In the genomic region with DNA sequence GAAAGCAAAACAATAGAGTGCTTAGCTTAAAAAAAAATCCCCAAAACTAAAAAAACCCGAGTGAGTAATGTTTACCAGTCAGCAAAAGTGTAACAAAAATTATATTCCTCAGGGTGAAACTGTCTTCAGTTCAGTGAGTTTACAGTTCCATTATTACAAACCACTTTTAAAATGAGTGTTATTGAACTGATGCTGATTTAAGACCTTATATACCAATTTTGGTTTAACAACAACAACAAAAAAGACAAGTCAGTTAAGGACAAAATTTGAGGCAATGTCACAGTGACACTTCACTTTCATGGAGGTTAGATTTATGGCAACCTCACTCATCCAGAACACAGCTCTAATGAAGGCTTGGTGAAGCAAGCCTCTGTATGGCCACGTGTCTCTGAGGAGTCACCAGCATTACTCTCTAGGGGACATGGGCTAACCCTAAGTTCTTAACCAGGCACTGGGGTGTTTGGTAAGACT, we compare ENCODE assay signal across 13 cellular contexts.
DNase-seq lines count a peak whose midpoint lies in the region; ATAC-seq, FAIRE-seq and TF ChIP-seq lines count a peak whose summit lies in the region.
"Had no signal": no experiment of that assay in that cellular context is flagged by ENCODE, and none has a peak within 500 bp of the region (broad histone marks: within the 10 kb centered on the region; RNA-seq: fewer than 3 reads in every experiment).

No MANE protein-coding gene starts in this region.

- no peak for TF ChIP-seq POLR2A in esophagus muscularis mucosa (IDR thresholded peaks at IDR 0.05; ENCODE audit: low read depth)

- 66% methylated on average over 2 of the region's 2 CpGs for WGBS in esophagus muscularis mucosa

- no peak for TF ChIP-seq EP300 in esophagus muscularis mucosa (IDR thresholded peaks at IDR 0.05)

- no peaks in the 10 kb centered on the region for H3K27me3 ChIP-seq in esophagus muscularis mucosa
- H3K27me3 ChIP-seq: brain microvascular endothelial cell had no signal

- TF ChIP-seq CTCF in GM10248 (IDR thresholded peaks at IDR 0.05; ENCODE audit: control extremely low read depth, extremely low read depth, low read depth, missing control alignments) (no peak), esophagus muscularis mucosa (IDR thresholded peaks at IDR 0.05) (no peak)

- H3K9me3 ChIP-seq in esophagus muscularis mucosa = no peaks in the 10 kb centered on the region

- H3K36me3 ChIP-seq in esophagus muscularis mucosa = no peaks in the 10 kb centered on the region
- H3K36me3 ChIP-seq: brain microvascular endothelial cell had no signal

- ATAC-seq in GM19438 (IDR thresholded peaks at IDR 0.05; ENCODE audit: low read depth, unreplicated experiment) (peak; percentile 59), HG02870 (IDR thresholded peaks at IDR 0.05; ENCODE audit: unreplicated experiment) (peak; percentile 84), HG03571 (IDR thresholded peaks at IDR 0.05; ENCODE audit: unreplicated experiment) (peak; percentile 85)
- ATAC-seq: esophagus mucosa had no signal

- DNase-seq in GM10248 (ENCODE audit: extremely low spot score) (peak; percentile 10), ecto neural progenitor cell (ENCODE audit: low spot score) (no peak), NCI-H82 treated with DMSO at 0.1 percent for 48 hours (lab: John Stamatoyannopoulos, UW; ENCODE audit: unreplicated experiment) (no peak), esophagus muscularis mucosa (ENCODE audit: extremely low spot score) (no peak), frontal cortex (ENCODE audit: low spot score in 2 of 2) (no peak)
- DNase-seq: activated CD8-positive, alpha-beta memory T cell treated with anti-CD3 and anti-CD28 coated beads, Interleukin-2, amount 50 U/mL, for 4 hours; brain microvascular endothelial cell; NCI-H2171; nucleus accumbens had no signal

- no peaks in the 10 kb centered on the region for H3K4me1 ChIP-seq in esophagus muscularis mucosa

- no peak overlapping the region for H3K4me3 ChIP-seq in esophagus muscularis mucosa

- FAIRE-seq in frontal cortex (lab: Jason Lieb, UNC) = no peak

- CTCF ChIA-PET in GM10248 (lab: Yijun Ruan, JAX) = interaction anchor here (1.2 to 2.5 kb wide), 3 partner anchors 12 to 15 kb away, joined by 3 to 7 read pairs (median 4); no protein-coding TSS in a partner anchor

- no peak overlapping the region for H3K27ac ChIP-seq in esophagus muscularis mucosa (replicated peaks in 1 of 4)
- H3K27ac ChIP-seq: brain microvascular endothelial cell had no signal

- POLR2A ChIA-PET in GM10248 (lab: Yijun Ruan, JAX) = no interaction called here

- intact Hi-C loops in esophagus muscularis mucosa (cut with DNase I) = no loop called here
